Comparison of ENCODE assay signal across 23 cellular contexts in genomic region chr6:20717743-20718142, GRCh38.
DNase-seq lines count a peak whose midpoint lies in the region; ATAC-seq, FAIRE-seq and TF ChIP-seq lines count a peak whose summit lies in the region.
"Had no signal": no experiment of that assay in that cellular context is flagged by ENCODE, and none has a peak within 500 bp of the region (broad histone marks: within the 10 kb centered on the region; RNA-seq: fewer than 3 reads in every experiment).

No MANE protein-coding gene starts in this region.

- ATAC-seq in GM21367 (IDR thresholded peaks at IDR 0.05; ENCODE audit: unreplicated experiment) (peak; percentile 34), upper lobe of right lung (no peak), sciatic nerve (no peak)
- ATAC-seq: activated CD4-positive, alpha-beta T cell treated with anti-CD3 and anti-CD28 coated beads for 36 hours; psoas muscle had no signal

- FAIRE-seq in astrocyte (lab: Jason Lieb, UNC) = peak; percentile 9

- no peaks in the 10 kb centered on the region for H3K27me3 Mint-ChIP-seq in astrocyte (ENCODE audit: low read depth, unreplicated experiment)
- H3K27me3 Mint-ChIP-seq: activated CD4-positive, alpha-beta T cell treated with anti-CD3 and anti-CD28 coated beads for 36 hours; activated naive CD8-positive, alpha-beta T cell treated with anti-CD3 and anti-CD28 coated beads for 36 hours had no signal

- H3K4me3 ChIP-seq in astrocyte (ENCODE audit: insufficient read depth, low read depth, low read length) = no peak overlapping the region
- no peak overlapping the region for H3K4me3 ChIP-seq in upper lobe of right lung
- H3K4me3 ChIP-seq in sigmoid colon = no peak overlapping the region
- H3K4me3 ChIP-seq: psoas muscle, spleen had no signal

- no peaks in the 10 kb centered on the region for H3K27me3 ChIP-seq in astrocyte (ENCODE audit: insufficient read depth, low read length)
- H3K27me3 ChIP-seq in upper lobe of right lung = no peaks in the 10 kb centered on the region
- H3K27me3 ChIP-seq in sigmoid colon = no peaks in the 10 kb centered on the region
- H3K27me3 ChIP-seq: spleen had no signal

- H3K36me3 Mint-ChIP-seq in astrocyte (ENCODE audit: low read depth, unreplicated experiment) = no peaks in the 10 kb centered on the region

- H3K36me3 ChIP-seq in astrocyte (ENCODE audit: insufficient read depth, low read length) (no peaks in the 10 kb centered on the region), upper lobe of right lung (no peaks in the 10 kb centered on the region), sigmoid colon (no peaks in the 10 kb centered on the region)

- no peak for TF ChIP-seq EP300 in sigmoid colon (IDR thresholded peaks at IDR 0.05)

- no peak overlapping the region for H2AFZ ChIP-seq in astrocyte (ENCODE audit: low read depth, low read length)

- H4K20me1 ChIP-seq in astrocyte (ENCODE audit: insufficient read depth, low read length) = no peaks in the 10 kb centered on the region

- no peak overlapping the region for H3K4me3 Mint-ChIP-seq in astrocyte (ENCODE audit: unreplicated experiment)
- H3K4me3 Mint-ChIP-seq: activated CD4-positive, alpha-beta T cell treated with anti-CD3 and anti-CD28 coated beads for 36 hours; activated naive CD8-positive, alpha-beta T cell treated with anti-CD3 and anti-CD28 coated beads for 36 hours; endodermal cell; H9; nephron had no signal

- no peaks in the 10 kb centered on the region for H3K9me3 Mint-ChIP-seq in astrocyte (ENCODE audit: unreplicated experiment)
- H3K9me3 Mint-ChIP-seq: activated naive CD8-positive, alpha-beta T cell treated with anti-CD3 and anti-CD28 coated beads for 36 hours; H9; nephron had no signal

- TF ChIP-seq POLR2A in sigmoid colon (IDR thresholded peaks at IDR 0.05) = no peak

- H3K4me1 ChIP-seq in astrocyte (ENCODE audit: insufficient read depth, low read length) (no peaks in the 10 kb centered on the region), upper lobe of right lung (no peaks in the 10 kb centered on the region), sigmoid colon (no peaks in the 10 kb centered on the region)
- H3K4me1 ChIP-seq: spleen had no signal

- no peak for TF ChIP-seq CTCF in astrocyte (IDR thresholded peaks at IDR 0.05; ENCODE audit: insufficient read depth, low read depth, low read length)
- no peak for TF ChIP-seq CTCF in upper lobe of right lung (IDR thresholded peaks at IDR 0.05)
- TF ChIP-seq CTCF in sigmoid colon (IDR thresholded peaks at IDR 0.05) = no peak

- H3K9me3 ChIP-seq in astrocyte (ENCODE audit: insufficient read depth, low read depth, low read length) (no peaks in the 10 kb centered on the region), upper lobe of right lung (no peaks in the 10 kb centered on the region), sigmoid colon (no peaks in the 10 kb centered on the region)
- H3K9me3 ChIP-seq: psoas muscle had no signal

- no peak overlapping the region for H3K27ac Mint-ChIP-seq in astrocyte (ENCODE audit: unreplicated experiment)
- H3K27ac Mint-ChIP-seq: activated CD4-positive, alpha-beta T cell treated with anti-CD3 and anti-CD28 coated beads for 36 hours; activated naive CD8-positive, alpha-beta T cell treated with anti-CD3 and anti-CD28 coated beads for 36 hours; endodermal cell; H9; nephron had no signal

- H3K4me2 ChIP-seq in astrocyte (ENCODE audit: low read length) = no peak overlapping the region

- peaks cover 5% of the 10 kb centered on the region for H3K4me1 Mint-ChIP-seq in astrocyte (ENCODE audit: low read depth, unreplicated experiment)
- H3K4me1 Mint-ChIP-seq: endodermal cell, nephron had no signal

- intact Hi-C loops in upper lobe of right lung (cut with DNase I) = no loop called here
- intact Hi-C loops in sigmoid colon (cut with DNase I) = no loop called here
- intact Hi-C loops in sciatic nerve (cut with DNase I) = no loop called here

- no peak overlapping the region for H3K9ac ChIP-seq in astrocyte (ENCODE audit: low read length)

- no peaks in the 10 kb centered on the region for H3K79me2 ChIP-seq in astrocyte (ENCODE audit: insufficient read depth, low read length)

- DNase-seq in DMS79 (lab: John Stamatoyannopoulos, UW) (peak; percentile 97), NCI-H187 (lab: John Stamatoyannopoulos, UW) (peak; percentile 73 to 80), astrocyte (ENCODE audit: low read depth) (no peak), upper lobe of right lung (no peak), sigmoid colon (no peak), germinal center (ENCODE audit: low spot score) (no peak), sciatic nerve (ENCODE audit: low spot score) (no peak)
- DNase-seq: ACHN; activated CD4-positive, alpha-beta T cell treated with anti-CD3 and anti-CD28 coated beads for 36 hours; activated naive CD8-positive, alpha-beta T cell treated with anti-CD3 and anti-CD28 coated beads for 36 hours; C1 segment of cervical spinal cord; endodermal cell; H9; head of caudate nucleus; KG1; NCI-H2171 treated with DMSO at 0.1 percent for 48 hours; psoas muscle; spleen; stimulated activated CD4-positive, alpha-beta T cell treated with anti-CD3 and anti-CD28 coated beads, Interleukin-4, amount 100 ng/mL, for 4 hours; substantia nigra; SW 1271 had no signal

- H3K27ac ChIP-seq in astrocyte (ENCODE audit: low read depth, low read length) (no peak overlapping the region), upper lobe of right lung (no peak overlapping the region), sigmoid colon (no peak overlapping the region)
- H3K27ac ChIP-seq: psoas muscle, spleen had no signal

Comparison
In these comparisons a context has a peak if more than half of its experiments do, and no peak if none do; other contexts are left out.
1. DNase-seq: peak in DMS79 (single experiment) and NCI-H187 (2 of 2); none in astrocyte (single experiment), upper lobe of right lung (single experiment), sigmoid colon (single experiment), germinal center (single experiment) and sciatic nerve (single experiment).